ENCODE assay signal across 1 cellular context in genomic region chr19:2168619-2169424, GRCh38.
TF ChIP-seq lines count a peak whose summit lies in the region.

No MANE protein-coding gene starts in this region.

TF ChIP-seq in GM12878, 131 proteins besides CTCF, POLR2A, EP300 and RAD21 (continued from another document):
- no peak for TF ChIP-seq USF1 (IDR thresholded peaks at IDR 0.05; ENCODE audit: borderline replicate concordance, extremely low read length, insufficient read depth, low read depth, low read length)
- TF ChIP-seq MTA3 (IDR thresholded peaks at IDR 0.05; ENCODE audit: borderline replicate concordance, low read length) = peak; percentile 61; the same call in 1 of the 2 replicates
- TF ChIP-seq, protein P1, sequence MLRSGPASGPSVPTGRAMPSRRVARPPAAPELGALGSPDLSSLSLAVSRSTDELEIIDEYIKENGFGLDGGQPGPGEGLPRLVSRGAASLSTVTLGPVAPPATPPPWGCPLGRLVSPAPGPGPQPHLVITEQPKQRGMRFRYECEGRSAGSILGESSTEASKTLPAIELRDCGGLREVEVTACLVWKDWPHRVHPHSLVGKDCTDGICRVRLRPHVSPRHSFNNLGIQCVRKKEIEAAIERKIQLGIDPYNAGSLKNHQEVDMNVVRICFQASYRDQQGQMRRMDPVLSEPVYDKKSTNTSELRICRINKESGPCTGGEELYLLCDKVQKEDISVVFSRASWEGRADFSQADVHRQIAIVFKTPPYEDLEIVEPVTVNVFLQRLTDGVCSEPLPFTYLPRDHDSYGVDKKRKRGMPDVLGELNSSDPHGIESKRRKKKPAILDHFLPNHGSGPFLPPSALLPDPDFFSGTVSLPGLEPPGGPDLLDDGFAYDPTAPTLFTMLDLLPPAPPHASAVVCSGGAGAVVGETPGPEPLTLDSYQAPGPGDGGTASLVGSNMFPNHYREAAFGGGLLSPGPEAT (IDR thresholded peaks at IDR 0.05; ENCODE audit: low read depth) = peak; percentile 96
- TF ChIP-seq GATAD2B (conservative IDR thresholded peaks at IDR 0.05; ENCODE audit: low read depth) = peak; percentile 97
- peak; percentile 74 for TF ChIP-seq NR2C1 (IDR thresholded peaks at IDR 0.05)
- TF ChIP-seq SRF (IDR thresholded peaks at IDR 0.05; ENCODE audit: low read depth in 2 of 2, low read length in 2 of 2) = no peak; a peak in 1 of 4 replicates
- TF ChIP-seq, protein P2, sequence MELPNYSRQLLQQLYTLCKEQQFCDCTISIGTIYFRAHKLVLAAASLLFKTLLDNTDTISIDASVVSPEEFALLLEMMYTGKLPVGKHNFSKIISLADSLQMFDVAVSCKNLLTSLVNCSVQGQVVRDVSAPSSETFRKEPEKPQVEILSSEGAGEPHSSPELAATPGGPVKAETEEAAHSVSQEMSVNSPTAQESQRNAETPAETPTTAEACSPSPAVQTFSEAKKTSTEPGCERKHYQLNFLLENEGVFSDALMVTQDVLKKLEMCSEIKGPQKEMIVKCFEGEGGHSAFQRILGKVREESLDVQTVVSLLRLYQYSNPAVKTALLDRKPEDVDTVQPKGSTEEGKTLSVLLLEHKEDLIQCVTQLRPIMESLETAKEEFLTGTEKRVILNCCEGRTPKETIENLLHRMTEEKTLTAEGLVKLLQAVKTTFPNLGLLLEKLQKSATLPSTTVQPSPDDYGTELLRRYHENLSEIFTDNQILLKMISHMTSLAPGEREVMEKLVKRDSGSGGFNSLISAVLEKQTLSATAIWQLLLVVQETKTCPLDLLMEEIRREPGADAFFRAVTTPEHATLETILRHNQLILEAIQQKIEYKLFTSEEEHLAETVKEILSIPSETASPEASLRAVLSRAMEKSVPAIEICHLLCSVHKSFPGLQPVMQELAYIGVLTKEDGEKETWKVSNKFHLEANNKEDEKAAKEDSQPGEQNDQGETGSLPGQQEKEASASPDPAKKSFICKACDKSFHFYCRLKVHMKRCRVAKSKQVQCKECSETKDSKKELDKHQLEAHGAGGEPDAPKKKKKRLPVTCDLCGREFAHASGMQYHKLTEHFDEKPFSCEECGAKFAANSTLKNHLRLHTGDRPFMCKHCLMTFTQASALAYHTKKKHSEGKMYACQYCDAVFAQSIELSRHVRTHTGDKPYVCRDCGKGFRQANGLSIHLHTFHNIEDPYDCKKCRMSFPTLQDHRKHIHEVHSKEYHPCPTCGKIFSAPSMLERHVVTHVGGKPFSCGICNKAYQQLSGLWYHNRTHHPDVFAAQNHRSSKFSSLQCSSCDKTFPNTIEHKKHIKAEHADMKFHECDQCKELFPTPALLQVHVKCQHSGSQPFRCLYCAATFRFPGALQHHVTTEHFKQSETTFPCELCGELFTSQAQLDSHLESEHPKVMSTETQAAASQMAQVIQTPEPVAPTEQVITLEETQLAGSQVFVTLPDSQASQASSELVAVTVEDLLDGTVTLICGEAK (IDR thresholded peaks at IDR 0.05; ENCODE audit: borderline replicate concordance) = no peak
- TF ChIP-seq STAT1 (conservative IDR thresholded peaks at IDR 0.05) = no peak; the same call in 1 of the 2 replicates
- peak; percentile 85 for TF ChIP-seq JUNB (IDR thresholded peaks at IDR 0.05)
- TF ChIP-seq, protein P3, sequence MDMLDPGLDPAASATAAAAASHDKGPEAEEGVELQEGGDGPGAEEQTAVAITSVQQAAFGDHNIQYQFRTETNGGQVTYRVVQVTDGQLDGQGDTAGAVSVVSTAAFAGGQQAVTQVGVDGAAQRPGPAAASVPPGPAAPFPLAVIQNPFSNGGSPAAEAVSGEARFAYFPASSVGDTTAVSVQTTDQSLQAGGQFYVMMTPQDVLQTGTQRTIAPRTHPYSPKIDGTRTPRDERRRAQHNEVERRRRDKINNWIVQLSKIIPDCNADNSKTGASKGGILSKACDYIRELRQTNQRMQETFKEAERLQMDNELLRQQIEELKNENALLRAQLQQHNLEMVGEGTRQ (IDR thresholded peaks at IDR 0.05; ENCODE audit: borderline replicate concordance, low read depth, low read length) = no peak
- TF ChIP-seq CREM (IDR thresholded peaks at IDR 0.05; ENCODE audit: low read depth) = peak; percentile 82
- TF ChIP-seq ZNF592 (IDR thresholded peaks at IDR 0.05) = peak; percentile 9; the same call in 1 of the 2 replicates
- peak; percentile 73 for TF ChIP-seq ATF2 (IDR thresholded peaks at IDR 0.05; ENCODE audit: low read length)
- peak; percentile 58 for TF ChIP-seq KLF5 (IDR thresholded peaks at IDR 0.05; ENCODE audit: partially characterized antibody)
- TF ChIP-seq MAX (IDR thresholded peaks at IDR 0.05; ENCODE audit: low read depth, low read length) = peak; percentile 56; the same call in 1 of the 2 replicates
- TF ChIP-seq MTA2 (IDR thresholded peaks at IDR 0.05; ENCODE audit: low read depth) = peak; percentile 88
- no peak for TF ChIP-seq RBBP5 (conservative IDR thresholded peaks at IDR 0.05)
- TF ChIP-seq PML (IDR thresholded peaks at IDR 0.05; ENCODE audit: low read length) = no peak
- peak; percentile 90 for TF ChIP-seq RCOR1 (conservative IDR thresholded peaks at IDR 0.05; ENCODE audit: low read depth, low read length)
- peak; percentile 90 for TF ChIP-seq DPF2 (IDR thresholded peaks at IDR 0.05)
- TF ChIP-seq RFX5 (IDR thresholded peaks at IDR 0.05; ENCODE audit: low read depth, low read length) = no peak
- TF ChIP-seq ZNF622 (IDR thresholded peaks at IDR 0.05) = no peak
- TF ChIP-seq TAF1 (IDR thresholded peaks at IDR 0.05; ENCODE audit: borderline replicate concordance, low read depth, low read length) = peak; percentile 40; the same call in 1 of the 2 replicates
- peak; percentile 94 for TF ChIP-seq ZNF217 (IDR thresholded peaks at IDR 0.05)
- TF ChIP-seq TCF7 (IDR thresholded peaks at IDR 0.05; ENCODE audit: borderline replicate concordance) = 0 out of 2 replicates have a peak, but pooled peaks have one; percentile 24
